8 cellular contexts compared by ENCODE assay signal in the genomic region with DNA sequence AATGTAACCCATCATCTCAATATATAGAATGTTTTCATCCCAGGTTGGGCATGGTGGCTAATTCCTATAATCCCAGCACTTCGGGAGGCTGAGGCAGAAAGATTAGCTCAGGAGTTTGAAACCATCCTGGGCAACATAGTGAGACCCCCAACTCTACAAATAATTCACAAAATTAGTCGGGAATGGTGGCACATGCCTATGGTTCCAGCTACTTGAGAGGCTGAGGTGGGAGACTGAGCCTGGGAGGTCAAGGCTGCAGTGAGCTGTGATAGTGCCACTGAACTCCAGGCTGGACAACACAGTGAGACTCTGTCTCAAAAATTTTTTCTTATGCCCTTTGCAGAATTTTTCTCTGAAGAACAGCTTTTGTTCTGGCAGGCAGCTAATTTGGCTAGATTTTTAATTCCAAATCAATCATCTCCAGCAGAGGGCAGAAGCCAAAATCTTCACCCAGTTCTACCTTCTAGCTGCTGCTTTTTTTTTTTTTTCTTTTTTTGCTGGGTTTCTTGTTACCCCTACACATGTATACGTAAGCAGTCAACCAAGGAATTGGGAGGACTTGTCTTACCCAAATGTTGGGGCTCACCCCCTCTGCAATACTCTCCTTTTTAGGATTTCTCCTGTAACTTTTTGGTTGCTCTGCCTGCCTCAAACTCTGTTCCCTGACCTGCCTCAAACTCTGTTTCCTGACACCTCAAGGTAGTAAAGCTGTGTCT. TPM values are rescaled to one million over a fixed set of nuclear protein-coding genes. Genes with fewer than 3 reads are reported as not detected.
DNase-seq lines count a peak whose midpoint lies in the region; ATAC-seq, FAIRE-seq and TF ChIP-seq lines count a peak whose summit lies in the region.

No MANE protein-coding gene starts in this region.

- 18% methylated on average over 3 of the region's 3 CpGs for WGBS in K562 (ENCODE audit: insufficient coverage, low coverage, missing lambda C conversion rate)
- no CpG with 5 or more reads among the region's 3 CpGs for WGBS in neuronal stem cell (ENCODE audit: extremely low coverage in 2 of 2, insufficient read length in 2 of 2, insufficient replicate concordance in 1 of 2), 2 donors

- H2BK5ac ChIP-seq in neuronal stem cell (ENCODE audit: low read length) = no peak overlapping the region

- no peak overlapping the region for H2BK120ac ChIP-seq in neuronal stem cell (ENCODE audit: low read depth, low read length)

- no peak overlapping the region for H3K18ac ChIP-seq in neuronal stem cell (ENCODE audit: low read length)

- peaks cover 10% of the 10 kb centered on the region for H3K79me1 ChIP-seq in neuronal stem cell (ENCODE audit: low read depth, low read length)

- H4K20me1 ChIP-seq in K562 (replicated peaks; ENCODE audit: control insufficient read depth, insufficient read depth, low read length) = peaks cover 6% of the 10 kb centered on the region

- H3K27me3 ChIP-seq in K562 (ENCODE audit: control insufficient read depth in 2 of 2, insufficient read depth in 2 of 2, low read length in 2 of 2) = no peaks in the 10 kb centered on the region
- H3K27me3 ChIP-seq in neuronal stem cell (ENCODE audit: control insufficient read depth in 3 of 3, insufficient read depth in 3 of 3, low read depth in 1 of 3, low read length in 3 of 3) = no peaks in the 10 kb centered on the region

- no peak overlapping the region for H2AK5ac ChIP-seq in neuronal stem cell (ENCODE audit: low read depth, low read length)

- POLR2A ChIA-PET in K562 (lab: Yijun Ruan, JAX) = interaction anchor here (0.6 to 3.0 kb wide), 16 partner anchors 10 to 112 kb away, joined by 3 to 23 read pairs (median 4); a partner anchor contains a TSS

- H3K4me1 ChIP-seq in K562 (replicated peaks in 1 of 2; ENCODE audit: control insufficient read depth in 2 of 2, insufficient read depth in 2 of 2, low read length in 2 of 2) (peaks cover 22 to 40% of the 10 kb centered on the region in 2 experiments; a peak in 4 of 5 replicates), neuronal stem cell (ENCODE audit: control insufficient read depth in 2 of 2, insufficient read depth in 1 of 2, low read depth in 1 of 2, low read length in 2 of 2) (peaks cover 4 to 11% of the 10 kb centered on the region in 2 donors)

- no peak overlapping the region for H2BK15ac ChIP-seq in neuronal stem cell (ENCODE audit: low read length)

- no peak for TF ChIP-seq RAD21 in K562 (CRISPR knock-in tag; conservative IDR thresholded peaks at IDR 0.05 in 1 of 2, IDR thresholded peaks at IDR 0.05 in 1 of 2)

- no peak overlapping the region for H3K14ac ChIP-seq in neuronal stem cell (ENCODE audit: low read length)

- TF ChIP-seq EP300 in K562 (IDR thresholded peaks at IDR 0.05; ENCODE audit: low read length) = no peak

- BruUV-seq in K562 (replicated peaks; lab: Mats Ljungman, UMichigan) = no TSS peak

- H2BK12ac ChIP-seq in neuronal stem cell (ENCODE audit: low read length) = no peak overlapping the region

- H4K91ac ChIP-seq in neuronal stem cell (ENCODE audit: low read depth, low read length, poor library complexity) = no peak overlapping the region

- intact Hi-C loops in K562 (cut with micrococcal nuclease) = loop anchor here (1.0 to 5.0 kb wide), 2 partner anchors 57 to 103 kb away; a partner anchor contains a TSS

- H3K4me3 ChIP-seq in K562 (no peak overlapping the region), neuronal stem cell (ENCODE audit: low read length in 2 of 2) (no peak overlapping the region)

- no peak overlapping the region for H4K8ac ChIP-seq in neuronal stem cell (ENCODE audit: low read depth, low read length)

- H3K4ac ChIP-seq in neuronal stem cell (ENCODE audit: low read length) = no peak overlapping the region

- peak; percentile 9 for DNase-seq in activated CD4-positive, alpha-beta T cell treated with anti-CD3 and anti-CD28 coated beads for 48 hours
- DNase-seq in activated CD4-positive, alpha-beta T cell treated with anti-CD3 and anti-CD28 coated beads, Interleukin-2, amount 50 U/mL, for 48 hours = no peak
- DNase-seq in K562 (ENCODE audit: extremely low read depth in 1 of 4, low spot score in 3 of 4) = peak; percentile 48 to 49 (median 48)
- no peak for DNase-seq in neuronal stem cell (ENCODE audit: low spot score)
- no peak for DNase-seq in activated CD4-positive, CD25-positive, alpha-beta regulatory T cell treated with anti-CD3 and anti-CD28 coated beads, Interleukin-2, amount 50 U/mL, for 72 hours
- no peak for DNase-seq in DMS79 treated with DMSO at 0.1 percent for 48 hours (lab: John Stamatoyannopoulos, UW)
- no peak for DNase-seq in GOT3 (lab: John Stamatoyannopoulos, UW)

- H3K9me3 ChIP-seq in KOPT-K1 (ENCODE audit: insufficient read depth, low read length, poor library complexity, severe bottlenecking) (no peaks in the 10 kb centered on the region), K562 (replicated peaks; ENCODE audit: control insufficient read depth, insufficient read depth, low read depth, low read length) (no peaks in the 10 kb centered on the region), neuronal stem cell (replicated peaks in 1 of 2; ENCODE audit: control insufficient read depth in 2 of 2, insufficient read depth in 1 of 2, low read depth in 1 of 2, low read length in 2 of 2) (no peaks in the 10 kb centered on the region)

- peaks cover 25% of the 10 kb centered on the region for H3K79me2 ChIP-seq in K562 (ENCODE audit: control insufficient read depth, insufficient read depth, low read length)

- H3K9ac ChIP-seq in K562 (ENCODE audit: insufficient read depth in 1 of 2, low read depth in 2 of 2, low read length in 2 of 2) (0 out of 4 replicates have a peak overlapping the region, but pooled peaks of 1 of the 2 experiments have one; percentile 18), neuronal stem cell (ENCODE audit: low read depth, low read length, poor library complexity) (no peak overlapping the region)

- H3K36me3 ChIP-seq in KOPT-K1 (ENCODE audit: insufficient read depth, low read length) (peaks cover 10% of the 10 kb centered on the region), K562 (ENCODE audit: control insufficient read depth, insufficient read depth, low read length) (peaks cover 12% of the 10 kb centered on the region), neuronal stem cell (replicated peaks in 1 of 2; ENCODE audit: control insufficient read depth in 2 of 2, insufficient read depth in 2 of 2, low read length in 2 of 2) (peaks cover 8 to 12% of the 10 kb centered on the region in 2 donors)

- no peak overlapping the region; the same call in 1 of the 2 replicates for H3K4me2 ChIP-seq in K562 (ENCODE audit: insufficient read depth, low read length)
- H3K4me2 ChIP-seq in neuronal stem cell (ENCODE audit: insufficient read depth, low read length, poor library complexity, severe bottlenecking) = no peak overlapping the region

- in situ Hi-C loops in K562 (cut with MboI) = no loop called here

- CTCF ChIA-PET in K562 (lab: Yijun Ruan, JAX; ENCODE audit: low intra/inter-chr PET ratio) = interaction anchor here (0.7 kb wide), 2 partner anchors 60 to 286 kb away, joined by 3 to 4 read pairs; no protein-coding TSS in a partner anchor

- FAIRE-seq in K562 (lab: Jason Lieb, UNC) = peak; percentile 42

- ATAC-seq in K562 = no peak

- TF ChIP-seq CTCF in K562 (IDR thresholded peaks at IDR 0.05 in 2 of 3, conservative IDR thresholded peaks at IDR 0.05 in 1 of 3; ENCODE audit: insufficient read depth in 2 of 3, low read depth in 1 of 3, low read length in 3 of 3) = peak; percentile 48 to 67 (median 63); a peak in 5 of 6 replicates

- H3K27ac ChIP-seq in KOPT-K1 (ENCODE audit: low read depth, low read length, poor library complexity, severe bottlenecking) (peak overlapping the region; percentile 18), K562 (ENCODE audit: extremely low read depth, low read depth, low read length) (peak overlapping the region; percentile 34; the same call in 2 of the 3 replicates), neuronal stem cell (replicated peaks; ENCODE audit: low read length) (no peak overlapping the region)

- H3K23ac ChIP-seq in neuronal stem cell (ENCODE audit: low read depth, low read length, poor library complexity) = no peak overlapping the region

- peak overlapping the region; percentile 73 for H2AFZ ChIP-seq in K562 (ENCODE audit: low read depth, low read length)
- H2AFZ ChIP-seq in neuronal stem cell (ENCODE audit: low read length) = peak overlapping the region; percentile 56

- H3K9me1 ChIP-seq in K562 (ENCODE audit: control insufficient read depth, insufficient read depth, low read length) = no peaks in the 10 kb centered on the region

- no peak for TF ChIP-seq POLR2A in K562 (conservative IDR thresholded peaks at IDR 0.05)

RNA-seq across cellular contexts. Expression of a gene that starts 2.7 kb away (rescaled TPM):
- 121 and 199 TPM in 2 replicates for total RNA-seq in K562 (2011; cell fraction: chromatin; rRNA removed; ENCODE audit: low replicate concordance)
- total RNA-seq in K562 (2011; cell fraction: nucleolus; rRNA removed) = 90.1 and 94.5 TPM in 2 replicates
- 71.5 and 90.3 TPM in 2 replicates for total RNA-seq in K562 (2011; cell fraction: nucleoplasm; rRNA removed)
- total RNA-seq in K562 (2014; rRNA removed) (33.1 and 37.5 TPM in 2 replicates), K562 (2014; rRNA removed; fragmentation: Illumina TruSeq; extraction: Trizol) (19.9 and 25.3 TPM in 2 replicates), K562 (2015; rRNA removed; fragmentation: Illumina TruSeq; extraction: Trizol) (30.9 and 31.2 TPM in 2 replicates), K562 (2021) (67.0 and 72.7 TPM in 2 replicates)
- polyA plus RNA-seq in K562 (2011; rRNA removed) (17.9 and 38.9 TPM in 2 replicates), K562 (2014; fragmentation: Illumina TruSeq; extraction: Trizol) (77.7 and 80.1 TPM in 2 replicates), K562 (2014; fragmentation: Nextera tagmentation; extraction: Ambion mirVana) (10 to 100 TPM; 37.1 to 92.3 TPM), K562 (2014; rRNA removed) (38.2 and 43.9 TPM in 2 replicates)
- 25.3 and 30.2 TPM in 2 replicates for polyA plus RNA-seq in K562 (2011; cell fraction: cytosol; rRNA removed)
- polyA plus RNA-seq in K562 (2011; cell fraction: nucleus; rRNA removed) = 141 and 147 TPM in 2 replicates
- polyA plus RNA-seq in K562 (2012) = 41.9 and 42.0 TPM in 2 replicates
- polyA minus RNA-seq in K562 (2011; rRNA and poly(A)+ RNA removed) = 23.8 and 25.3 TPM in 2 replicates
- 21.7 and 27.2 TPM in 2 replicates for polyA minus RNA-seq in K562 (2011; cell fraction: cytosol; rRNA and poly(A)+ RNA removed)
- 27.9 and 34.2 TPM in 2 replicates for polyA minus RNA-seq in K562 (2011; cell fraction: nucleus; rRNA and poly(A)+ RNA removed)
- polyA plus RNA-seq in neuronal stem cell (2013, experiment 1 of 2) = 16.4 TPM
- polyA plus RNA-seq in neuronal stem cell (2013, experiment 2 of 2) = 16.6 TPM

RNA-seq across cellular contexts. Expression of a gene that starts 41.7 kb away (rescaled TPM):
- total RNA-seq in K562 (2011; cell fraction: chromatin; rRNA removed; ENCODE audit: low replicate concordance) = 1.6 and 3.1 TPM in 2 replicates
- 2.5 and 3.2 TPM in 2 replicates for total RNA-seq in K562 (2011; cell fraction: nucleolus; rRNA removed)
- total RNA-seq in K562 (2011; cell fraction: nucleoplasm; rRNA removed) = 2.6 and 3.4 TPM in 2 replicates
- total RNA-seq in K562 (2014; rRNA removed) (0.86 and 1.00 TPM in 2 replicates), K562 (2014; rRNA removed; fragmentation: Illumina TruSeq; extraction: Trizol) (0.40 and 0.54 TPM in 2 replicates), K562 (2015; rRNA removed; fragmentation: Illumina TruSeq; extraction: Trizol) (0.18 and 0.34 TPM in 2 replicates), K562 (2021) (0.60 and 0.72 TPM in 2 replicates)
- polyA plus RNA-seq in K562 (2011; rRNA removed) (0.76 and 1.1 TPM in 2 replicates), K562 (2014; fragmentation: Illumina TruSeq; extraction: Trizol) (0.45 and 0.54 TPM in 2 replicates), K562 (2014; fragmentation: Nextera tagmentation; extraction: Ambion mirVana) (under 1 TPM in 1 of 2 experiments, not detected in 1; 0.07 TPM), K562 (2014; rRNA removed) (0.50 and 1.2 TPM in 2 replicates)
- 0.49 and 1.4 TPM in 2 replicates for polyA plus RNA-seq in K562 (2011; cell fraction: cytosol; rRNA removed)
- 0.97 and 1.6 TPM in 2 replicates for polyA plus RNA-seq in K562 (2011; cell fraction: nucleus; rRNA removed)
- polyA plus RNA-seq in K562 (2012) = 0.35 TPM in 2 replicates
- 0.54 and 0.81 TPM in 2 replicates for polyA minus RNA-seq in K562 (2011; rRNA and poly(A)+ RNA removed)
- polyA minus RNA-seq in K562 (2011; cell fraction: cytosol; rRNA and poly(A)+ RNA removed) = 0.86 TPM in 1 of 2 replicates, not detected in the other
- polyA minus RNA-seq in K562 (2011; cell fraction: nucleus; rRNA and poly(A)+ RNA removed) = 0.33 and 0.67 TPM in 2 replicates
- 2.2 TPM for polyA plus RNA-seq in neuronal stem cell (2013, experiment 1 of 2)
- polyA plus RNA-seq in neuronal stem cell (2013, experiment 2 of 2) = 2.5 TPM

RNA-seq across cellular contexts. Expression of a gene that starts 46.6 kb away (rescaled TPM):
- 86.0 and 173 TPM in 2 replicates for total RNA-seq in K562 (2011; cell fraction: chromatin; rRNA removed; ENCODE audit: low replicate concordance)
- 132 and 135 TPM in 2 replicates for total RNA-seq in K562 (2011; cell fraction: nucleolus; rRNA removed)
- total RNA-seq in K562 (2011; cell fraction: nucleoplasm; rRNA removed) = 113 and 115 TPM in 2 replicates
- total RNA-seq in K562 (2014; rRNA removed) (36.4 and 44.0 TPM in 2 replicates), K562 (2014; rRNA removed; fragmentation: Illumina TruSeq; extraction: Trizol) (30.3 and 33.8 TPM in 2 replicates), K562 (2015; rRNA removed; fragmentation: Illumina TruSeq; extraction: Trizol) (43.4 and 48.4 TPM in 2 replicates), K562 (2021) (57.9 and 58.9 TPM in 2 replicates)
- polyA plus RNA-seq in K562 (2011; rRNA removed) (42.7 and 50.7 TPM in 2 replicates), K562 (2014; fragmentation: Illumina TruSeq; extraction: Trizol) (45.6 and 47.8 TPM in 2 replicates), K562 (2014; fragmentation: Nextera tagmentation; extraction: Ambion mirVana) (10 to 100 TPM; 14.1 to 27.9 TPM), K562 (2014; rRNA removed) (37.8 and 43.5 TPM in 2 replicates)
- 44.5 and 48.5 TPM in 2 replicates for polyA plus RNA-seq in K562 (2011; cell fraction: cytosol; rRNA removed)
- 131 and 161 TPM in 2 replicates for polyA plus RNA-seq in K562 (2011; cell fraction: nucleus; rRNA removed)
- polyA plus RNA-seq in K562 (2012) = 41.3 and 59.8 TPM in 2 replicates
- polyA minus RNA-seq in K562 (2011; rRNA and poly(A)+ RNA removed) = 24.4 and 30.9 TPM in 2 replicates
- polyA minus RNA-seq in K562 (2011; cell fraction: cytosol; rRNA and poly(A)+ RNA removed) = 21.5 and 24.7 TPM in 2 replicates
- polyA minus RNA-seq in K562 (2011; cell fraction: nucleus; rRNA and poly(A)+ RNA removed) = 25.7 and 38.8 TPM in 2 replicates
- polyA plus RNA-seq in neuronal stem cell (2013, experiment 1 of 2) = 61.7 TPM
- 64.1 TPM for polyA plus RNA-seq in neuronal stem cell (2013, experiment 2 of 2)

RNA-seq across cellular contexts. Expression of a gene that starts 58.6 kb away (rescaled TPM):
- total RNA-seq in K562 (2011; cell fraction: chromatin; rRNA removed; ENCODE audit: low replicate concordance) = 66.5 and 77.9 TPM in 2 replicates
- total RNA-seq in K562 (2011; cell fraction: nucleolus; rRNA removed) = 55.3 and 56.5 TPM in 2 replicates
- total RNA-seq in K562 (2011; cell fraction: nucleoplasm; rRNA removed) = 56.4 and 78.1 TPM in 2 replicates
- 49.0 and 61.0 TPM in 2 replicates for total RNA-seq in K562 (2014; rRNA removed)
- 27.2 and 30.7 TPM in 2 replicates for total RNA-seq in K562 (2014; rRNA removed; fragmentation: Illumina TruSeq; extraction: Trizol)
- 47.1 and 49.7 TPM in 2 replicates for total RNA-seq in K562 (2015; rRNA removed; fragmentation: Illumina TruSeq; extraction: Trizol)
- total RNA-seq in K562 (2021) = 64.3 and 64.7 TPM in 2 replicates
- 39.6 and 70.2 TPM in 2 replicates for polyA plus RNA-seq in K562 (2011; rRNA removed)
- 74.3 and 85.0 TPM in 2 replicates for polyA plus RNA-seq in K562 (2011; cell fraction: cytosol; rRNA removed)
- polyA plus RNA-seq in K562 (2011; cell fraction: nucleus; rRNA removed) = 66.4 and 77.5 TPM in 2 replicates
- 36.7 and 72.3 TPM in 2 replicates for polyA plus RNA-seq in K562 (2012)
- 52.3 and 56.7 TPM in 2 replicates for polyA plus RNA-seq in K562 (2014; fragmentation: Illumina TruSeq; extraction: Trizol)
- 10 to 100 TPM; 10.5 to 11.7 TPM for polyA plus RNA-seq in K562 (2014; fragmentation: Nextera tagmentation; extraction: Ambion mirVana)
- polyA plus RNA-seq in K562 (2014; rRNA removed) = 44.2 and 50.0 TPM in 2 replicates
- 37.4 and 44.6 TPM in 2 replicates for polyA minus RNA-seq in K562 (2011; rRNA and poly(A)+ RNA removed)
- polyA minus RNA-seq in K562 (2011; cell fraction: cytosol; rRNA and poly(A)+ RNA removed) = 44.1 and 45.1 TPM in 2 replicates
- 33.0 and 46.3 TPM in 2 replicates for polyA minus RNA-seq in K562 (2011; cell fraction: nucleus; rRNA and poly(A)+ RNA removed)
- 39.1 TPM for polyA plus RNA-seq in neuronal stem cell (2013, experiment 1 of 2)
- 39.3 TPM for polyA plus RNA-seq in neuronal stem cell (2013, experiment 2 of 2)

RNA-seq across cellular contexts. Expression of a gene that starts 58.7 kb away (rescaled TPM):
- 185 and 351 TPM in 2 replicates for total RNA-seq in K562 (2011; cell fraction: chromatin; rRNA removed; ENCODE audit: low replicate concordance)
- 205 and 247 TPM in 2 replicates for total RNA-seq in K562 (2011; cell fraction: nucleolus; rRNA removed)
- 458 and 624 TPM in 2 replicates for total RNA-seq in K562 (2011; cell fraction: nucleoplasm; rRNA removed)
- total RNA-seq in K562 (2014; rRNA removed) = 2,410 and 3,306 TPM in 2 replicates
- 2,696 and 2,943 TPM in 2 replicates for total RNA-seq in K562 (2014; rRNA removed; fragmentation: Illumina TruSeq; extraction: Trizol)
- total RNA-seq in K562 (2015; rRNA removed; fragmentation: Illumina TruSeq; extraction: Trizol) = 1,782 and 1,893 TPM in 2 replicates
- total RNA-seq in K562 (2021) = 1,267 and 1,360 TPM in 2 replicates
- polyA plus RNA-seq in K562 (2011; rRNA removed) = 2,284 and 2,713 TPM in 2 replicates
- polyA plus RNA-seq in K562 (2011; cell fraction: cytosol; rRNA removed) = 724 and 2,858 TPM in 2 replicates
- polyA plus RNA-seq in K562 (2011; cell fraction: nucleus; rRNA removed) = 272 and 676 TPM in 2 replicates
- 1,181 and 2,353 TPM in 2 replicates for polyA plus RNA-seq in K562 (2012)
- polyA plus RNA-seq in K562 (2014; fragmentation: Illumina TruSeq; extraction: Trizol) = 1,923 and 1,965 TPM in 2 replicates
- 1,000 to 10,000 TPM; 4,348 to 5,184 TPM for polyA plus RNA-seq in K562 (2014; fragmentation: Nextera tagmentation; extraction: Ambion mirVana)
- polyA plus RNA-seq in K562 (2014; rRNA removed) = 1,877 and 2,534 TPM in 2 replicates
- 762 and 899 TPM in 2 replicates for polyA minus RNA-seq in K562 (2011; rRNA and poly(A)+ RNA removed)
- polyA minus RNA-seq in K562 (2011; cell fraction: cytosol; rRNA and poly(A)+ RNA removed) = 241 and 256 TPM in 2 replicates
- polyA minus RNA-seq in K562 (2011; cell fraction: nucleus; rRNA and poly(A)+ RNA removed) = 65.4 and 198 TPM in 2 replicates
- polyA plus RNA-seq in neuronal stem cell (2013, experiment 1 of 2) = 600 TPM
- 598 TPM for polyA plus RNA-seq in neuronal stem cell (2013, experiment 2 of 2)

Comparison
In these comparisons a context has a peak if more than half of its experiments do, and no peak if none do; other contexts are left out.
1. DNase-seq: peak in activated CD4-positive, alpha-beta T cell treated with anti-CD3 and anti-CD28 coated beads for 48 hours (single experiment) and K562 (4 of 4); none in activated CD4-positive, alpha-beta T cell treated with anti-CD3 and anti-CD28 coated beads, Interleukin-2, amount 50 U/mL, for 48 hours (0 of 2), neuronal stem cell (single experiment), activated CD4-positive, CD25-positive, alpha-beta regulatory T cell treated with anti-CD3 and anti-CD28 coated beads, Interleukin-2, amount 50 U/mL, for 72 hours (single experiment), DMS79 treated with DMSO at 0.1 percent for 48 hours (single experiment) and GOT3 (single experiment).